ENCODE assay signal across 15 cellular contexts in the genomic region with DNA sequence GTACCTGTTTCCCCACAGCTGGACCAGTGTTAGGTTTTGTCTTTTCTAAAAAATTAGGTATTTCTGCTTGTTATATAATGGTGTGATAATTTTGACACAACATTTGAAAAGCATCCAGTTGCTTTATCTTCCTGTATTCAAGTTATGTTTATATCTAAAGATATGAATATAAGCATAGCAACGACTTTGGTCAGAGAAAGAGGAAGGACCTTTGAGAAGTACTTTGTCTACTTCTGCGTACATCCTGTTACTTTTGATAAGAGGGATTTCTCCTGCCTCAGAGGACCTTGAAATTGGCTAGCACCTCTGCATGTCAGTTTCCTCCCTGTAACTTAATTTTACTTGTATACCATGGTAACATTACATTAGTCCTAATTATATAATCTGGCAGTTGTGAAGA. TPM values are rescaled to one million over a fixed set of nuclear protein-coding genes. Genes with fewer than 3 reads are reported as not detected.
DNase-seq lines count a peak whose midpoint lies in the region; ATAC-seq and TF ChIP-seq lines count a peak whose summit lies in the region.
"Had no signal": no experiment of that assay in that cellular context is flagged by ENCODE, and none has a peak within 500 bp of the region (broad histone marks: within the 10 kb centered on the region; RNA-seq: fewer than 3 reads in every experiment).

No MANE protein-coding gene starts in this region.

- peak; percentile 80 to 85 for DNase-seq in Kasumi-1 (lab: John Stamatoyannopoulos, UW)
- no peak for DNase-seq in activated B cell treated with CpG ODN at 0.5 μM for 24 hours
- DNase-seq in immature natural killer cell: peak; percentile 54 to 59 (median 59)
- no peak for DNase-seq in foreskin fibroblast
- DNase-seq in HPDE6-E6E7 (ENCODE audit: extremely low spot score): no peak
- DNase-seq: BE2C, body of pancreas, KG1, mesenchymal stem cell, PC-9 had no signal

- H3K4me2 ChIP-seq in BLaER1 treated with 17β-estradiol and CSF1 and Interleukin-3, amounts not matched to agents 10 nM and 100 nM: peak overlapping the region in 10 of 11 experiments; percentile 13 to 59 (median 34); a peak in 18 of 22 replicates
- H3K4me2 ChIP-seq: hepatocyte, PC-9 had no signal

- H3K27me3 ChIP-seq in BLaER1 treated with 17β-estradiol and CSF1 and Interleukin-3, amounts not matched to agents 10 nM and 100 nM: no peaks in the 10 kb centered on the region
- H3K27me3 ChIP-seq: BE2C, body of pancreas, hepatocyte had no signal

- intact Hi-C loops in activated B cell treated with CpG ODN at 0.5 μM for 24 hours (cut with micrococcal nuclease): loop anchor here (1.0 to 2.0 kb wide), 2 partner anchors 24 to 54 kb away; a partner anchor contains a TSS

- TF ChIP-seq CTCF in activated B cell treated with CpG ODN at 0.5 μM for 24 hours (IDR thresholded peaks at IDR 0.05) (no peak), foreskin fibroblast (IDR thresholded peaks at IDR 0.05; ENCODE audit: low read depth, low read length) (no peak)

- CTCF ChIA-PET in activated B cell treated with CpG ODN at 0.5 μM for 24 hours (lab: Charles Lee): no interaction called here

- H3K4me1 ChIP-seq in BLaER1 treated with 17β-estradiol and CSF1 and Interleukin-3, amounts not matched to agents 10 nM and 100 nM: peaks cover 10 to 30% (median 17%) of the 10 kb centered on the region in 10 experiments
- H3K4me1 ChIP-seq: BE2C, body of pancreas, parathyroid adenoma had no signal

- H3K4me3 Mint-ChIP-seq in activated B cell treated with CpG ODN at 0.5 μM for 24 hours (peak overlapping the region; percentile 24), immature natural killer cell (peak overlapping the region in 3 of 5 donors; percentile 21 to 35 (median 33))

- peak overlapping the region in 2 of 11 experiments; percentile 21 to 38; a peak in 2 of 22 replicates for H3K9ac ChIP-seq in BLaER1 treated with 17β-estradiol and CSF1 and Interleukin-3, amounts not matched to agents 10 nM and 100 nM
- H3K9ac ChIP-seq: parathyroid adenoma had no signal

- H3K4me1 Mint-ChIP-seq in activated B cell treated with CpG ODN at 0.5 μM for 24 hours (peaks cover 19% of the 10 kb centered on the region), immature natural killer cell (peaks cover 27 to 57% of the 10 kb centered on the region in 2 donors)

- POLR2A ChIA-PET in activated B cell treated with CpG ODN at 0.5 μM for 24 hours (lab: Charles Lee): interaction anchor here (3.0 kb wide), 1 partner anchor 54 kb away, joined by 46 read pairs; a partner anchor contains a TSS

- H3K9me3 Mint-ChIP-seq in activated B cell treated with CpG ODN at 0.5 μM for 24 hours: no peaks in the 10 kb centered on the region
- no peaks in the 10 kb centered on the region for H3K9me3 Mint-ChIP-seq in immature natural killer cell

- H3K27ac Mint-ChIP-seq in activated B cell treated with CpG ODN at 0.5 μM for 24 hours (peak overlapping the region; percentile 84), immature natural killer cell (peak overlapping the region; percentile 82 to 96 (median 93))

- ATAC-seq in activated B cell treated with CpG ODN at 0.5 μM for 24 hours (ENCODE audit: low read depth): peak; percentile 86
- ATAC-seq in HG02571 (IDR thresholded peaks at IDR 0.05; ENCODE audit: unreplicated experiment): no peak
- ATAC-seq in HG02678 (IDR thresholded peaks at IDR 0.05; ENCODE audit: unreplicated experiment): no peak
- ATAC-seq: body of pancreas had no signal

- H3K27me3 Mint-ChIP-seq in activated B cell treated with CpG ODN at 0.5 μM for 24 hours (no peaks in the 10 kb centered on the region), immature natural killer cell (ENCODE audit: low read depth in 3 of 3) (peaks cover 0 to 4% (median 2%) of the 10 kb centered on the region in 3 donors)

- H3K9me3 ChIP-seq in BLaER1 treated with 17β-estradiol and CSF1 and Interleukin-3, amounts not matched to agents 10 nM and 100 nM (replicated peaks in 1 of 11): no peaks in the 10 kb centered on the region
- H3K9me3 ChIP-seq: BE2C, body of pancreas had no signal

- H3K36me3 Mint-ChIP-seq in activated B cell treated with CpG ODN at 0.5 μM for 24 hours (ENCODE audit: low read depth): peaks cover 22% of the 10 kb centered on the region
- peaks cover 0 to 12% (median 1%) of the 10 kb centered on the region in 3 donors for H3K36me3 Mint-ChIP-seq in immature natural killer cell

- H3K4me3 ChIP-seq in BLaER1 treated with 17β-estradiol and CSF1 and Interleukin-3, amounts not matched to agents 10 nM and 100 nM: no peak overlapping the region
- no peak overlapping the region for H3K4me3 ChIP-seq in foreskin fibroblast (ENCODE audit: low read depth in 1 of 2, low read length in 2 of 2)
- H3K4me3 ChIP-seq: body of pancreas, hepatocyte, PC-9 had no signal

- H3K27ac ChIP-seq in BLaER1 treated with 17β-estradiol and CSF1 and Interleukin-3, amounts not matched to agents 10 nM and 100 nM: peak overlapping the region in 3 of 11 experiments; percentile 44 to 63 (median 54); a peak in 4 of 22 replicates
- H3K27ac ChIP-seq: body of pancreas, hepatocyte, parathyroid adenoma, PC-9 had no signal

- peaks cover 18 to 58% (median 36%) of the 10 kb centered on the region in 11 experiments for H3K36me3 ChIP-seq in BLaER1 treated with 17β-estradiol and CSF1 and Interleukin-3, amounts not matched to agents 10 nM and 100 nM

- H4K20me1 ChIP-seq in BLaER1 treated with 17β-estradiol and CSF1 and Interleukin-3, amounts not matched to agents 10 nM and 100 nM: peaks cover 15 to 99% (median 51%) of the 10 kb centered on the region in 11 experiments; a peak in 18 of 22 replicates

RNA-seq across cellular contexts. Expression of a gene that starts 24.7 kb away (rescaled TPM):
- 72.3 and 86.0 TPM in 2 replicates for total RNA-seq in activated B cell treated with CpG ODN at 0.5 μM for 24 hours
- 100 to 1,000 TPM in 2 of 3 donors, 10 to 100 TPM in 1; 92.6 to 140 (median 112) TPM for polyA plus RNA-seq in immature natural killer cell

RNA-seq across cellular contexts. Expression of a gene that starts 54.5 kb away (rescaled TPM):
- total RNA-seq in activated B cell treated with CpG ODN at 0.5 μM for 24 hours: 432 and 483 TPM in 2 replicates
- polyA plus RNA-seq in immature natural killer cell: 100 to 1,000 TPM; 120 to 203 (median 142) TPM

Comparison
In these comparisons a context has a peak if more than half of its experiments do, and no peak if none do; other contexts are left out.
1. DNase-seq: peak in Kasumi-1 (2 of 2) and immature natural killer cell (3 of 3); none in activated B cell treated with CpG ODN at 0.5 μM for 24 hours (single experiment), foreskin fibroblast (0 of 2) and HPDE6-E6E7 (single experiment).